ENCODE assay signal across 2 cellular contexts in genomic region chr14:100106661-100107112, GRCh38.
TF ChIP-seq lines count a peak whose summit lies in the region.

No MANE protein-coding gene starts in this region.

TF ChIP-seq in SK-N-SH treated with all-trans-retinoic acid at 6 μM for 48 hours, 23 proteins besides CTCF, POLR2A, EP300 and RAD21 (continued from another document):
- no peak for TF ChIP-seq CSRNP3 (CRISPR knock-in tag; IDR thresholded peaks at IDR 0.05)
- no peak for TF ChIP-seq BACH2 (CRISPR knock-in tag; IDR thresholded peaks at IDR 0.05; ENCODE audit: borderline replicate concordance)
- no peak for TF ChIP-seq OSR1 (CRISPR knock-in tag; IDR thresholded peaks at IDR 0.05)
- no peak for TF ChIP-seq CREB5 (CRISPR knock-in tag; IDR thresholded peaks at IDR 0.05; ENCODE audit: low read depth)
- no peak for TF ChIP-seq PPARA (CRISPR knock-in tag; IDR thresholded peaks at IDR 0.05; ENCODE audit: borderline replicate concordance)
- no peak for TF ChIP-seq ZNF8 (CRISPR knock-in tag; IDR thresholded peaks at IDR 0.05)
- TF ChIP-seq ZFP30 (CRISPR knock-in tag; IDR thresholded peaks at IDR 0.05), result no peak
- TF ChIP-seq TOX (CRISPR knock-in tag; IDR thresholded peaks at IDR 0.05; ENCODE audit: borderline replicate concordance), result no peak
- TF ChIP-seq TSHZ2 (CRISPR knock-in tag; IDR thresholded peaks at IDR 0.05), result no peak

TF ChIP-seq in WTC11, 78 proteins besides CTCF, POLR2A, EP300 and RAD21 (continued from another document):
- TF ChIP-seq SP1 (CRISPR knock-in tag; conservative IDR thresholded peaks at IDR 0.05) (no peak), FOXJ3 (CRISPR knock-in tag; IDR thresholded peaks at IDR 0.05; ENCODE audit: borderline replicate concordance) (no peak), ZNF232 (CRISPR knock-in tag; IDR thresholded peaks at IDR 0.05) (no peak)
TF ChIP-seq in WTC11: peak in this region for 0.
